In genomic region chr4:1600211-1600780, GRCh38 we compare ENCODE assay signal across 22 cellular contexts.
DNase-seq lines count a peak whose midpoint lies in the region; ATAC-seq and TF ChIP-seq lines count a peak whose summit lies in the region.
"Had no signal": no experiment of that assay in that cellular context is flagged by ENCODE, and none has a peak within 500 bp of the region (broad histone marks: within the 10 kb centered on the region; RNA-seq: fewer than 3 reads in every experiment).

No MANE protein-coding gene starts in this region.

- ATAC-seq in left ventricle myocardium superior (no peak), GM18907 (IDR thresholded peaks at IDR 0.05; ENCODE audit: unreplicated experiment) (no peak)

- peak overlapping the region in 6 of 11 experiments; percentile 34 to 79 (median 63); a peak in 10 of 22 replicates for H3K27ac ChIP-seq in BLaER1 treated with 17β-estradiol and CSF1 and Interleukin-3, amounts not matched to agents 10 nM and 100 nM
- no peak overlapping the region for H3K27ac ChIP-seq in neural progenitor cell
- H3K27ac ChIP-seq: HL-60 had no signal

- no peaks in the 10 kb centered on the region for H3K9me3 ChIP-seq in BLaER1 treated with 17β-estradiol and CSF1 and Interleukin-3, amounts not matched to agents 10 nM and 100 nM (replicated peaks in 1 of 11)
- no peaks in the 10 kb centered on the region for H3K9me3 ChIP-seq in neural progenitor cell (ENCODE audit: low read depth)
- H3K9me3 ChIP-seq: SK-N-SH had no signal

- peaks cover 44 to 94% (median 87%) of the 10 kb centered on the region in 10 experiments for H3K4me1 ChIP-seq in BLaER1 treated with 17β-estradiol and CSF1 and Interleukin-3, amounts not matched to agents 10 nM and 100 nM
- peaks cover 16% of the 10 kb centered on the region for H3K4me1 ChIP-seq in neural progenitor cell

- H3K4me2 ChIP-seq in BLaER1 treated with 17β-estradiol and CSF1 and Interleukin-3, amounts not matched to agents 10 nM and 100 nM = peak overlapping the region; percentile 22 to 92 (median 78); a peak in 19 of 22 replicates
- H3K4me2 ChIP-seq in neural progenitor cell = no peak overlapping the region
- H3K4me2 ChIP-seq: SK-N-SH had no signal

- H4K20me1 ChIP-seq in BLaER1 treated with 17β-estradiol and CSF1 and Interleukin-3, amounts not matched to agents 10 nM and 100 nM = no peaks in the 10 kb centered on the region; a peak in 1 of 22 replicates
- no peaks in the 10 kb centered on the region for H4K20me1 ChIP-seq in neural progenitor cell (ENCODE audit: low read depth)

- TF ChIP-seq CTCF in neural progenitor cell (IDR thresholded peaks at IDR 0.05) = no peak

- peaks cover 4% of the 10 kb centered on the region for H3K27me3 Mint-ChIP-seq in neural progenitor cell (ENCODE audit: insufficient read depth, low read depth)
- H3K27me3 Mint-ChIP-seq in immature natural killer cell (ENCODE audit: low read depth in 3 of 3) = peaks cover 0 to 3% (median 1%) of the 10 kb centered on the region in 3 donors

- no peak overlapping the region for H3K4me3 ChIP-seq in BLaER1 treated with 17β-estradiol and CSF1 and Interleukin-3, amounts not matched to agents 10 nM and 100 nM
- H3K4me3 ChIP-seq in H7 (ENCODE audit: insufficient read depth, low read depth, low read length) (no peak overlapping the region), neural progenitor cell (no peak overlapping the region)

- H3K9me3 Mint-ChIP-seq in neural progenitor cell (no peaks in the 10 kb centered on the region), immature natural killer cell (no peaks in the 10 kb centered on the region)
- H3K9me3 Mint-ChIP-seq: IgD-negative memory B cell had no signal

- DNase-seq in H7 (peak; percentile 74), left ventricle myocardium superior (peak; percentile 5), neural progenitor cell (ENCODE audit: low spot score) (no peak), immature natural killer cell (no peak), hepatic stellate cell (ENCODE audit: low spot score) (no peak)
- DNase-seq: ACHN; DMS79 treated with DMSO at 0.1 percent for 48 hours; Karpas-422; NCI-H1092; NCI-H1436 treated with DMSO at 0.1 percent for 48 hours; NCI-H2029 treated with DMSO at 0.1 percent for 48 hours; NCI-H2171; NCI-H446; NCI-H526 treated with DMSO at 0.1 percent for 48 hours; NK-92 treated with Interleukin-12 subunit alpha and Interleukin-12 subunit beta, amount 100 ng/mL, for 24 hours; SHP77; SK-N-SH had no signal

- H3F3A ChIP-seq in neural progenitor cell (ENCODE audit: low read depth) = no peaks in the 10 kb centered on the region

- H3K36me3 Mint-ChIP-seq in neural progenitor cell (no peaks in the 10 kb centered on the region), immature natural killer cell (no peaks in the 10 kb centered on the region)
- H3K36me3 Mint-ChIP-seq: CD14-positive monocyte, IgD-negative memory B cell had no signal

- peak overlapping the region in 4 of 11 experiments; percentile 2 to 58 (median 40); a peak in 3 of 22 replicates for H3K9ac ChIP-seq in BLaER1 treated with 17β-estradiol and CSF1 and Interleukin-3, amounts not matched to agents 10 nM and 100 nM
- H3K9ac ChIP-seq in neural progenitor cell = no peak overlapping the region
- H3K9ac ChIP-seq: SK-N-SH had no signal

- H2AFZ ChIP-seq in neural progenitor cell (replicated peaks) = no peak overlapping the region

- no peaks in the 10 kb centered on the region for H3K36me3 ChIP-seq in BLaER1 treated with 17β-estradiol and CSF1 and Interleukin-3, amounts not matched to agents 10 nM and 100 nM
- H3K36me3 ChIP-seq in H7 (replicated peaks; ENCODE audit: control insufficient read depth, insufficient read depth, low read length) (no peaks in the 10 kb centered on the region), neural progenitor cell (no peaks in the 10 kb centered on the region)

- H3K27ac Mint-ChIP-seq in neural progenitor cell (peak overlapping the region; percentile 75), immature natural killer cell (no peak overlapping the region)
- H3K27ac Mint-ChIP-seq: CD14-positive monocyte had no signal

- no peak overlapping the region for H3K4me3 Mint-ChIP-seq in neural progenitor cell
- H3K4me3 Mint-ChIP-seq in immature natural killer cell = no peak overlapping the region
- H3K4me3 Mint-ChIP-seq: CD14-positive monocyte had no signal

- H3K4me1 Mint-ChIP-seq in neural progenitor cell = peaks cover 23% of the 10 kb centered on the region
- H3K4me1 Mint-ChIP-seq in immature natural killer cell = no peaks in the 10 kb centered on the region
- H3K4me1 Mint-ChIP-seq: CD14-positive monocyte had no signal

- no peaks in the 10 kb centered on the region; a peak in 1 of 22 replicates for H3K27me3 ChIP-seq in BLaER1 treated with 17β-estradiol and CSF1 and Interleukin-3, amounts not matched to agents 10 nM and 100 nM
- no peaks in the 10 kb centered on the region for H3K27me3 ChIP-seq in H7 (ENCODE audit: control insufficient read depth, insufficient read depth, low read length)
- no peaks in the 10 kb centered on the region for H3K27me3 ChIP-seq in neural progenitor cell

- intact Hi-C loops in left ventricle myocardium superior (cut with micrococcal nuclease) = no loop called here

- no peaks in the 10 kb centered on the region for H3K79me2 ChIP-seq in neural progenitor cell (ENCODE audit: low read depth)

Comparison
In these comparisons a context has a peak if more than half of its experiments do, and no peak if none do; other contexts are left out.
1. DNase-seq: peak in H7 (single experiment) and left ventricle myocardium superior (single experiment); none in neural progenitor cell (single experiment), immature natural killer cell (0 of 3) and hepatic stellate cell (single experiment).